ENCODE assay signal across 9 cellular contexts in the genomic region with DNA sequence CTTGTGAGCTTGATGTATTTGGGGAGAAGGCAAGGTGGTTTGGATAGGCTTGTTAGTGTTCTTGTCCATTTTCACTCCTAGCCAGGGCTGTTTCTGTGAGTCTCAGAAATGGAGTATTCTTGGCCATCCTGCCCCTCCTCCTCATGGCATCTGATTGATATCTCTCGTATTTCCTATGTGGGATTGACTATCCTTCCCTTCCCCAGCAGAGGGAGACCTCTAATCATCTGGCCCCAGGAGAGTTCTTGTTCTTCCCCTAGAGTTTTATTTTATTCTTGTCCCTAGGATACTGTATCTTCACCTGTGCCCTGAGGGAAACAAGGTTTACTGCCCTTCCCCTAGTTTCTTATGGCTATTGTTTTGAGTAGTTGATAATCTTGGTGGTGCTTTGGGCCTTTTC.
A peak's percentile ranks its signal among the peaks of the same experiment; 100 is the strongest.
DNase-seq lines count a peak whose midpoint lies in the region; ATAC-seq and TF ChIP-seq lines count a peak whose summit lies in the region.
"Had no signal": no experiment of that assay in that cellular context is flagged by ENCODE, and none has a peak within 500 bp of the region (broad histone marks: within the 10 kb centered on the region; RNA-seq: fewer than 3 reads in every experiment).

No MANE protein-coding gene starts in this region.

- H3K27ac ChIP-seq in AG04450 (ENCODE audit: low read depth, low read length) (no peak overlapping the region), HCT116 (ENCODE audit: low read depth, low read length) (no peak overlapping the region), SK-N-SH (ENCODE audit: low read depth in 2 of 2, low read length in 1 of 2) (no peak overlapping the region), aorta (ENCODE audit: low read depth in 1 of 2, low read length in 2 of 2) (no peak overlapping the region)

- H3K9ac ChIP-seq in HCT116 (ENCODE audit: low read length) (no peak overlapping the region), SK-N-SH (no peak overlapping the region)

- CTCF ChIA-PET in AG04450 (lab: Charles Lee) (interaction anchor here (0.6 to 3.0 kb wide), 10 partner anchors 9 to 455 kb away, joined by 3 to 13 read pairs (median 4); no protein-coding TSS in a partner anchor), HCT116 (lab: Charles Lee) (interaction anchor here (0.9 to 1.5 kb wide), 5 partner anchors 8 to 165 kb away, joined by 3 to 7 read pairs (median 4); no protein-coding TSS in a partner anchor), SK-N-SH (lab: Yijun Ruan, JAX) (interaction anchor here (1.3 to 2.1 kb wide), 4 partner anchors 9 to 830 kb away, joined by 3 to 6 read pairs (median 4); no protein-coding TSS in a partner anchor), Caco-2 (lab: Charles Lee) (no interaction called here)

- ATAC-seq in HCT116 (peak; percentile 89), aorta (ENCODE audit: low FRiP score) (no peak)
- ATAC-seq: stimulated activated naive B cell treated with anti-CD40 and anti-IgM and Interleukin-4, amounts not matched to agents 10 μg/mL and 1 μg/mL and 100 μg/mL, for 72 hours had no signal

- BruUV-seq in HCT116 (replicated peaks; lab: Mats Ljungman, UMichigan), result no TSS peak
- BruUV-seq in Caco-2 (replicated peaks; lab: Mats Ljungman, UMichigan), result no TSS peak

- H3K79me2 ChIP-seq in HCT116 (ENCODE audit: insufficient read depth, low read length) (peaks cover 10% of the 10 kb centered on the region; the same call in 1 of the 2 replicates), SK-N-SH (ENCODE audit: insufficient read depth) (0 out of 2 replicates have a peak, but pooled peaks cover 5% of the 10 kb centered on the region)

- RAD21 ChIA-PET in HCT116 (lab: Charles Lee; ENCODE audit: low non-redundant PET in 1 of 2, low total read pairs in 2 of 2, uncharacterized antibody in 2 of 2, unreplicated experiment in 2 of 2), result no interaction called here

- no peak overlapping the region for H3K4me3 Mint-ChIP-seq in glutamatergic neuron (ENCODE audit: unreplicated experiment)
- no peak overlapping the region for H3K4me3 Mint-ChIP-seq in Caco-2 (ENCODE audit: unreplicated experiment)
- H3K4me3 Mint-ChIP-seq: stimulated activated naive B cell treated with anti-CD40 and anti-IgM and Interleukin-4, amounts not matched to agents 10 μg/mL and 1 μg/mL and 100 μg/mL, for 72 hours had no signal

- H3K27ac Mint-ChIP-seq in glutamatergic neuron (ENCODE audit: unreplicated experiment) (no peak overlapping the region), Caco-2 (ENCODE audit: unreplicated experiment) (no peak overlapping the region)
- H3K27ac Mint-ChIP-seq: stimulated activated naive B cell treated with anti-CD40 and anti-IgM and Interleukin-4, amounts not matched to agents 10 μg/mL and 1 μg/mL and 100 μg/mL, for 72 hours had no signal

- H4K20me1 ChIP-seq in HCT116 (ENCODE audit: insufficient read depth), result no peaks in the 10 kb centered on the region
- no peaks in the 10 kb centered on the region for H4K20me1 ChIP-seq in SK-N-SH (ENCODE audit: insufficient read depth)

- no peak for TF ChIP-seq EP300 in SK-N-SH (IDR thresholded peaks at IDR 0.05; ENCODE audit: borderline replicate concordance in 1 of 2, low read depth in 1 of 2, low read length in 1 of 2)

- 70% methylated on average over 1 of the region's 1 CpG for WGBS in SK-N-SH (ENCODE audit: low lambda C conversion rate)
- WGBS in aorta, 2 donors, result 75 to 83% methylated on average over 1 of the region's 1 CpG

- H3K27me3 Mint-ChIP-seq in glutamatergic neuron (ENCODE audit: unreplicated experiment) (no peaks in the 10 kb centered on the region), Caco-2 (ENCODE audit: insufficient read depth, unreplicated experiment) (no peaks in the 10 kb centered on the region)
- H3K27me3 Mint-ChIP-seq: stimulated activated naive B cell treated with anti-CD40 and anti-IgM and Interleukin-4, amounts not matched to agents 10 μg/mL and 1 μg/mL and 100 μg/mL, for 72 hours had no signal

- H3K9me3 Mint-ChIP-seq in glutamatergic neuron (ENCODE audit: unreplicated experiment), result peaks cover 2% of the 10 kb centered on the region
- no peaks in the 10 kb centered on the region for H3K9me3 Mint-ChIP-seq in Caco-2 (ENCODE audit: unreplicated experiment)

- H3K9me3 ChIP-seq in AG04450 (ENCODE audit: control insufficient read depth, insufficient read depth, low read length) (no peaks in the 10 kb centered on the region), HCT116 (ENCODE audit: control insufficient read depth in 1 of 2, insufficient read depth in 1 of 2, low read depth in 1 of 2, low read length in 2 of 2) (no peaks in the 10 kb centered on the region; a peak in 1 of 4 replicates), SK-N-SH (peaks cover 14% of the 10 kb centered on the region), aorta (ENCODE audit: control insufficient read depth, low read length) (no peaks in the 10 kb centered on the region), Caco-2 (no peaks in the 10 kb centered on the region)

- no peaks in the 10 kb centered on the region for H3K9me2 ChIP-seq in HCT116 (ENCODE audit: insufficient read depth)
- no peaks in the 10 kb centered on the region for H3K9me2 ChIP-seq in SK-N-SH

- H3K4me2 ChIP-seq in HCT116 (ENCODE audit: low read length), result no peak overlapping the region
- no peak overlapping the region for H3K4me2 ChIP-seq in SK-N-SH

- DNase-seq in AG04450 (ENCODE audit: low read depth, low spot score) (no peak), HCT116 (ENCODE audit: low read depth, low spot score) (peak; percentile 8), SK-N-SH (peak; percentile 15), glutamatergic neuron (no peak), inferior parietal cortex (ENCODE audit: extremely low spot score) (no peak), aorta (no peak), Caco-2 (no peak), GDM1 (lab: John Stamatoyannopoulos, UW) (no peak)
- DNase-seq: stimulated activated naive B cell treated with anti-CD40 and anti-IgM and Interleukin-4, amounts not matched to agents 10 μg/mL and 1 μg/mL and 100 μg/mL, for 72 hours had no signal

- H2AFZ ChIP-seq in HCT116 (ENCODE audit: low read depth, low read length, poor library complexity, severe bottlenecking) (no peak overlapping the region), SK-N-SH (ENCODE audit: low read depth) (no peak overlapping the region)

- POLR2A ChIA-PET in AG04450 (lab: Yijun Ruan, JAX), result no interaction called here
- POLR2A ChIA-PET in HCT116 (lab: Charles Lee), result no interaction called here
- POLR2A ChIA-PET in SK-N-SH (lab: Yijun Ruan, JAX), result no interaction called here
- POLR2A ChIA-PET in Caco-2 (lab: Charles Lee), result no interaction called here

- H3K4me1 Mint-ChIP-seq in glutamatergic neuron (ENCODE audit: low read depth, unreplicated experiment) (no peaks in the 10 kb centered on the region), Caco-2 (ENCODE audit: low read depth, unreplicated experiment) (peaks cover 6% of the 10 kb centered on the region)
- H3K4me1 Mint-ChIP-seq: stimulated activated naive B cell treated with anti-CD40 and anti-IgM and Interleukin-4, amounts not matched to agents 10 μg/mL and 1 μg/mL and 100 μg/mL, for 72 hours had no signal

- intact Hi-C loops in HCT116 (cut with micrococcal nuclease), result no loop called here
- intact Hi-C loops in aorta (cut with DNase I), result no loop called here
- intact Hi-C loops in Caco-2 (cut with micrococcal nuclease; ENCODE audit: unreplicated experiment), result no loop called here

- H3K36me3 Mint-ChIP-seq in glutamatergic neuron (ENCODE audit: unreplicated experiment) (peaks cover 15% of the 10 kb centered on the region), Caco-2 (ENCODE audit: insufficient read depth, unreplicated experiment) (no peaks in the 10 kb centered on the region)

- no peak for TF ChIP-seq POLR2A in HCT116 (IDR thresholded peaks at IDR 0.05; ENCODE audit: borderline replicate concordance, extremely low read depth, insufficient read depth, insufficient read length)

- H3F3A ChIP-seq in SK-N-SH (replicated peaks; ENCODE audit: insufficient read depth), result no peaks in the 10 kb centered on the region

- H3K4me3 ChIP-seq in AG04450 (ENCODE audit: low read depth, low read length), result no peak overlapping the region
- no peak overlapping the region for H3K4me3 ChIP-seq in HCT116 (replicated peaks in 1 of 2; ENCODE audit: low read depth in 1 of 2, low read length in 2 of 2)
- no peak overlapping the region; a peak in 1 of 4 replicates for H3K4me3 ChIP-seq in SK-N-SH (ENCODE audit: low read depth in 2 of 2, low read length in 1 of 2)
- no peak overlapping the region for H3K4me3 ChIP-seq in aorta (ENCODE audit: low read length in 2 of 2)
- no peak overlapping the region for H3K4me3 ChIP-seq in Caco-2 (ENCODE audit: low read depth, low read length)

- H3K36me3 ChIP-seq in HCT116 (ENCODE audit: control insufficient read depth in 1 of 2, insufficient read depth in 2 of 2, low read length in 2 of 2) (0 out of 4 replicates have a peak, but pooled peaks cover 0 to 3% of the 10 kb centered on the region in 2 experiments), SK-N-SH (replicated peaks in 1 of 2; ENCODE audit: control insufficient read depth in 1 of 2, insufficient read depth in 2 of 2, low read length in 1 of 2) (peaks cover 9 to 28% of the 10 kb centered on the region in 2 experiments), aorta (ENCODE audit: control insufficient read depth in 1 of 2, insufficient read depth in 2 of 2, low read length in 1 of 2) (peaks cover 0 to 4% of the 10 kb centered on the region in 2 donors), Caco-2 (ENCODE audit: control insufficient read depth, insufficient read depth, low read length) (no peaks in the 10 kb centered on the region)

- TF ChIP-seq CTCF in AG04450 (IDR thresholded peaks at IDR 0.05; ENCODE audit: low read depth, low read length) (peak; percentile 60), HCT116 (IDR thresholded peaks at IDR 0.05 in 2 of 3, conservative IDR thresholded peaks at IDR 0.05 in 1 of 3; ENCODE audit: borderline replicate concordance in 1 of 3, insufficient read depth in 1 of 3, low read depth in 2 of 3, low read length in 2 of 3) (peak; percentile 21 to 55 (median 55); a peak in 5 of 6 replicates), SK-N-SH (IDR thresholded peaks at IDR 0.05) (peak; percentile 47), glutamatergic neuron (IDR thresholded peaks at IDR 0.05; ENCODE audit: partially characterized antibody, unreplicated experiment) (peak; percentile 20), Caco-2 (IDR thresholded peaks at IDR 0.05; ENCODE audit: insufficient read depth in 1 of 2, low read depth in 1 of 2, low read length in 1 of 2, severe bottlenecking in 1 of 2, unreplicated experiment in 1 of 2) (no peak)

- H3K27me3 ChIP-seq in AG04450 (ENCODE audit: control insufficient read depth, insufficient read depth, low read length) (no peaks in the 10 kb centered on the region), HCT116 (ENCODE audit: insufficient read depth, low read length) (no peaks in the 10 kb centered on the region), SK-N-SH (ENCODE audit: insufficient read depth) (no peaks in the 10 kb centered on the region), aorta (ENCODE audit: control insufficient read depth in 1 of 2, insufficient read depth in 2 of 2, low read length in 1 of 2) (no peaks in the 10 kb centered on the region), Caco-2 (replicated peaks; ENCODE audit: control insufficient read depth, insufficient read depth, low read length) (no peaks in the 10 kb centered on the region)

- H3K4me1 ChIP-seq in HCT116 (ENCODE audit: control insufficient read depth in 1 of 2, insufficient read depth in 2 of 2, low read length in 2 of 2), result no peaks in the 10 kb centered on the region; a peak in 1 of 4 replicates
- peaks cover 0 to 4% of the 10 kb centered on the region in 2 experiments; a peak in 1 of 4 replicates for H3K4me1 ChIP-seq in SK-N-SH (ENCODE audit: control insufficient read depth in 1 of 2, insufficient read depth in 2 of 2, low read depth in 1 of 2, low read length in 1 of 2)
- no peaks in the 10 kb centered on the region for H3K4me1 ChIP-seq in aorta (ENCODE audit: control insufficient read depth in 1 of 2, insufficient read depth in 2 of 2, low read length in 2 of 2)
- H3K4me1 ChIP-seq in Caco-2, result no peaks in the 10 kb centered on the region

- TF ChIP-seq RAD21 in HCT116 (IDR thresholded peaks at IDR 0.05; ENCODE audit: low read depth), result peak; percentile 32
- TF ChIP-seq RAD21 in SK-N-SH (IDR thresholded peaks at IDR 0.05; ENCODE audit: low read length), result peak; percentile 27; the same call in 1 of the 2 replicates

Comparison
In these comparisons a context has a peak if more than half of its experiments do, and no peak if none do; other contexts are left out.
1. DNase-seq: peak in HCT116 (single experiment) and SK-N-SH (single experiment); none in AG04450 (single experiment), glutamatergic neuron (single experiment), inferior parietal cortex (single experiment), aorta (0 of 2), Caco-2 (0 of 2) and GDM1 (single experiment).
2. CTCF ChIP-seq: peak in AG04450 (single experiment), HCT116 (3 of 3), SK-N-SH (single experiment) and glutamatergic neuron (single experiment); none in Caco-2 (0 of 2).